Comparison of ENCODE assay signal across 15 cellular contexts in the genomic region with DNA sequence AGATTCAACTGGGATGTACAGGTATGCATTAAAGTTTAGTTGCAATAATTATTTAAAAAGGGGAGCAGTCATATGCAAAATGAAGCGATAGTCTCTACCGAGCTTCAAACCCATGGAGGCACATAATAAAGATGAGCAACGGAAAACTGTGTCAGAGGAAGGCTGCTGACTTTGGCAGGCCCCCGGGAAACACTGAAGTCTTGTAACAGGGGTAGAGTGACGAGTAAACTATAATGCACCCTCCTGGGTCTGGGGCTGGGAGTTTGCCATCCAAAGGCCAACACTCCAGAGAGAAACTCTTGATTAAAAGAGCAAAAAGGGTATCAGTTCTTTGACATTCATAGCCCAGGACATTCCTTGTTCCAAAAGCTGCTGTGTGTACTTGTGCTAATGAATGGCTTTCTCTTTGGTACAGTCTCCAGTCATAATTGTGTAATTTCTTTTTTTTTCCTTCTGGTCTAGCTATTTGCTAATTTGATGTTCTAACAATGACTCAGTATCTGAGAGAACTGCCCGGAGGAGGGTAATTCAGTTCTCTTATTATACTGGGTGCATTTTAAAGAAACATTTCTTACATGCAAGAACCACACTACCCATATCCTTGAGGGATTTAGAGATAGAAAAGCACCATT. TPM values are rescaled to one million over a fixed set of nuclear protein-coding genes. Genes with fewer than 3 reads are reported as not detected.
DNase-seq lines count a peak whose midpoint lies in the region; ATAC-seq and TF ChIP-seq lines count a peak whose summit lies in the region.
"Had no signal": no experiment of that assay in that cellular context is flagged by ENCODE, and none has a peak within 500 bp of the region (broad histone marks: within the 10 kb centered on the region; RNA-seq: fewer than 3 reads in every experiment).

No MANE protein-coding gene starts in this region.

- CTCF ChIA-PET in AG04450 (lab: Charles Lee): no interaction called here

- peaks cover 2 to 7% of the 10 kb centered on the region in 2 donors for H3K4me1 ChIP-seq in left lung
- H3K4me1 ChIP-seq: spleen had no signal

- H3K27me3 ChIP-seq in AG04450 (ENCODE audit: control insufficient read depth, insufficient read depth, low read length) (no peaks in the 10 kb centered on the region), left lung (no peaks in the 10 kb centered on the region)

- no peaks in the 10 kb centered on the region for H3K9me3 ChIP-seq in AG04450 (ENCODE audit: control insufficient read depth, insufficient read depth, low read length)
- no peaks in the 10 kb centered on the region for H3K9me3 ChIP-seq in left lung
- H3K9me3 ChIP-seq: spleen had no signal

- intact Hi-C loops in left lung (cut with DNase I): no loop called here

- no peak for TF ChIP-seq CTCF in AG04450 (IDR thresholded peaks at IDR 0.05; ENCODE audit: low read depth, low read length)
- TF ChIP-seq CTCF in left lung (IDR thresholded peaks at IDR 0.05): no peak

- H3K4me3 ChIP-seq in AG04450 (ENCODE audit: low read depth, low read length): no peak overlapping the region
- no peak overlapping the region for H3K4me3 ChIP-seq in left lung
- H3K4me3 ChIP-seq: spleen had no signal

- H3K36me3 ChIP-seq in left lung: no peaks in the 10 kb centered on the region
- H3K36me3 ChIP-seq: spleen had no signal

- H3K27ac ChIP-seq in AG04450 (ENCODE audit: low read depth, low read length): no peak overlapping the region
- H3K27ac ChIP-seq in left lung: peak overlapping the region in 1 of 2 donors; percentile 33
- H3K27ac ChIP-seq: spleen had no signal

- DNase-seq in AG04450 (ENCODE audit: low read depth, low spot score): peak; percentile 36
- peak; percentile 63 for DNase-seq in HT1080 (ENCODE audit: low read depth)
- DNase-seq in dedifferentiated amniotic fluid mesenchymal stem cell (ENCODE audit: extremely low spot score): peak; percentile 68
- DNase-seq in left lung: no peak
- DNase-seq in NCI-H1694 treated with DMSO at 0.1 percent for 48 hours (lab: John Stamatoyannopoulos, UW): no peak
- no peak for DNase-seq in NCI-H1417 treated with DMSO at 0.1 percent for 48 hours (lab: John Stamatoyannopoulos, UW)
- DNase-seq: activated CD4-positive, alpha-beta T cell treated with anti-CD3 and anti-CD28 coated beads, Interleukin-2, amount 50 U/mL, for 48 hours; activated gamma-delta T cell; CD4-positive, CD25-positive, alpha-beta regulatory T cell; GOT3; NCI-H1930; spleen; T-helper 17 cell had no signal

- POLR2A ChIA-PET in AG04450 (lab: Yijun Ruan, JAX): interaction anchor here (1.0 kb wide), 1 partner anchor 10 kb away, joined by 3 read pairs; no protein-coding TSS in a partner anchor

- peak; percentile 66 for ATAC-seq in left lung
- no peak for ATAC-seq in HG02852 (IDR thresholded peaks at IDR 0.05; ENCODE audit: unreplicated experiment)
- no peak for ATAC-seq in HG03571 (IDR thresholded peaks at IDR 0.05; ENCODE audit: unreplicated experiment)
- ATAC-seq: T-helper 17 cell had no signal

RNA-seq across cellular contexts. Expression of gene TNC, which starts 59.2 kb away (rescaled TPM):
- polyA plus RNA-seq in AG04450 (2011; rRNA removed): 265 and 319 TPM in 2 replicates
- 341 and 440 TPM in 2 replicates for polyA minus RNA-seq in AG04450 (2011; rRNA and poly(A)+ RNA removed)
- 44.5 and 45.8 TPM in 2 replicates for total RNA-seq in HT1080 (2014; rRNA removed; shearing (Covaris generic))
- 15.7 and 18.1 TPM in 2 replicates for polyA plus RNA-seq in HT1080 (2015; cell fraction: cytosol; rRNA removed)
- 277 and 305 TPM in 2 replicates for polyA plus RNA-seq in HT1080 (2015; cell fraction: nucleus; rRNA removed)
- total RNA-seq in left lung: 100 to 1,000 TPM; 166 to 329 TPM
- total RNA-seq: CD4-positive, CD25-positive, alpha-beta regulatory T cell; T-helper 17 cell had no signal
- polyA plus RNA-seq: CD4-positive, CD25-positive, alpha-beta regulatory T cell had no signal

Comparison
In these comparisons a context has a peak if more than half of its experiments do, and no peak if none do; other contexts are left out.
1. DNase-seq: peak in AG04450 (single experiment), HT1080 (single experiment) and dedifferentiated amniotic fluid mesenchymal stem cell (single experiment); none in left lung (0 of 2), NCI-H1694 treated with DMSO at 0.1 percent for 48 hours (single experiment) and NCI-H1417 treated with DMSO at 0.1 percent for 48 hours (single experiment).